Comparison of ENCODE assay signal across 9 cellular contexts in genomic region chr11:109956124-109956793, GRCh38.
DNase-seq lines count a peak whose midpoint lies in the region; ATAC-seq and TF ChIP-seq lines count a peak whose summit lies in the region.
"Had no signal": no experiment of that assay in that cellular context is flagged by ENCODE, and none has a peak within 500 bp of the region (broad histone marks: within the 10 kb centered on the region; RNA-seq: fewer than 3 reads in every experiment).

No MANE protein-coding gene starts in this region.

- H3K36me3 Mint-ChIP-seq in osteocyte (ENCODE audit: unreplicated experiment): no peaks in the 10 kb centered on the region

- ATAC-seq in GM18498 (IDR thresholded peaks at IDR 0.05; ENCODE audit: unreplicated experiment) (peak; percentile 81), GM19324 (IDR thresholded peaks at IDR 0.05; ENCODE audit: low FRiP score, unreplicated experiment) (peak; percentile 78), HG02885 (IDR thresholded peaks at IDR 0.05; ENCODE audit: poor library complexity, unreplicated experiment) (peak; percentile 81)

- peaks cover 5% of the 10 kb centered on the region for H3K4me1 Mint-ChIP-seq in osteocyte (ENCODE audit: unreplicated experiment)
- H3K4me1 Mint-ChIP-seq: nephron progenitor cell had no signal

- TF ChIP-seq CTCF in osteocyte (IDR thresholded peaks at IDR 0.05): no peak

- no peaks in the 10 kb centered on the region for H3K9me3 Mint-ChIP-seq in osteocyte (ENCODE audit: unreplicated experiment)

- intact Hi-C loops in cardiac septum (cut with DNase I): no loop called here

- DNase-seq in NCI-H1930 (lab: John Stamatoyannopoulos, UW) (peak; percentile 14 to 53), osteocyte (ENCODE audit: extremely low spot score, unreplicated experiment) (no peak), cardiac septum (ENCODE audit: low spot score) (no peak)
- DNase-seq in stimulated activated CD4-positive, alpha-beta T cell treated with anti-CD3 and anti-CD28 coated beads, Interleukin-4, amount 100 ng/mL, for 24 hours: no peak
- DNase-seq in effector CD8-positive, alpha-beta T cell (lab: John Stamatoyannopoulos, UW): no peak
- DNase-seq: nephron progenitor cell had no signal

- no peaks in the 10 kb centered on the region for H3K27me3 Mint-ChIP-seq in osteocyte (ENCODE audit: unreplicated experiment)

- no peak overlapping the region for H3K27ac Mint-ChIP-seq in osteocyte (ENCODE audit: unreplicated experiment)
- H3K27ac Mint-ChIP-seq: nephron progenitor cell had no signal

- no peak overlapping the region for H3K4me3 Mint-ChIP-seq in osteocyte (ENCODE audit: unreplicated experiment)
- H3K4me3 Mint-ChIP-seq: nephron progenitor cell had no signal

Comparison
In these comparisons a context has a peak if more than half of its experiments do, and no peak if none do; other contexts are left out.
1. DNase-seq: peak in NCI-H1930 (2 of 2); none in osteocyte (single experiment), cardiac septum (single experiment), stimulated activated CD4-positive, alpha-beta T cell treated with anti-CD3 and anti-CD28 coated beads, Interleukin-4, amount 100 ng/mL, for 24 hours (single experiment) and effector CD8-positive, alpha-beta T cell (single experiment).
2. Peak in every context shown above with its lines, with median percentiles within 50 percentile points of each other: ATAC-seq.